In the genomic region with DNA sequence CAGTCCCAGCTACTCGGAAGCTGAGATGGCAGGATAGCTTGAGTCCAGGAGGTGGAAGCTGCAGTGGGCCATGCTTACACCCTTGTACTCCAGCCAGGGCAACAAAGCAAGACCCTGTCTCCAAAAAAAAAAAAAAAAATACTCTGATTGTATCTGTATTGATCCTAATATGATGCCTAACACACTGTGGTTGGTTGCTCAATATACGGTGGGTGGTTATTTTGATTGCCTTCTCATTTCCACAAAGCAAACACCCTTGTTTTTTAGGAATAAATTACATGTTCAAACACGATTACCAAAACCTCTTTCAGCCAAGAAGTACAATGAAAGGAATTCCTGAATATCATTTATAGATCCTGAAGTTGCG, we compare ENCODE assay signal across 9 cellular contexts. TPM values are rescaled to one million over a fixed set of nuclear protein-coding genes. Genes with fewer than 3 reads are reported as not detected.
DNase-seq lines count a peak whose midpoint lies in the region; ATAC-seq and TF ChIP-seq lines count a peak whose summit lies in the region.
"Had no signal": no experiment of that assay in that cellular context is flagged by ENCODE, and none has a peak within 500 bp of the region (broad histone marks: within the 10 kb centered on the region; RNA-seq: fewer than 3 reads in every experiment).

No MANE protein-coding gene starts in this region.

- H3K4me2 ChIP-seq in OCI-LY1 (ENCODE audit: low read length): peak overlapping the region; percentile 99

- H3K36me3 Mint-ChIP-seq in CD4-positive, alpha-beta memory T cell: peaks cover 16 to 25% of the 10 kb centered on the region in 2 donors
- H3K36me3 Mint-ChIP-seq in endodermal cell (ENCODE audit: low read depth): peaks cover 4% of the 10 kb centered on the region

- H3K4me3 ChIP-seq in CD4-positive, alpha-beta memory T cell (ENCODE audit: low read length in 2 of 2): peak overlapping the region; percentile 70 to 80
- H3K4me3 ChIP-seq in OCI-LY1 (ENCODE audit: low read depth, low read length, poor library complexity, severe bottlenecking): peak overlapping the region; percentile 75
- H3K4me3 ChIP-seq in endodermal cell (ENCODE audit: low read length): peak overlapping the region; percentile 90
- H3K4me3 ChIP-seq in ovary: peak overlapping the region; percentile 73

- no peak overlapping the region for H3K27ac ChIP-seq in CD4-positive, alpha-beta memory T cell (ENCODE audit: low read depth, low read length)
- H3K27ac ChIP-seq in OCI-LY1 (ENCODE audit: low read depth, low read length, poor library complexity, severe bottlenecking) (no peak overlapping the region), endodermal cell (ENCODE audit: low read depth, low read length) (no peak overlapping the region), ovary (no peak overlapping the region)

- no peak for TF ChIP-seq EP300 in ovary (IDR thresholded peaks at IDR 0.05)

- WGBS in endodermal cell (ENCODE audit: insufficient coverage in 1 of 2, insufficient read length in 1 of 2), 2 experiments: 87 to 93% methylated on average over 4 of the region's 4 CpGs
- 50 to 57% (median 54%) methylated on average over 4 of the region's 4 CpGs for WGBS in ovary, 3 donors

- no peak for TF ChIP-seq POLR2A in ovary (IDR thresholded peaks at IDR 0.05)

- H3K9me2 ChIP-seq in OCI-LY1 (ENCODE audit: low read depth, low read length): no peaks in the 10 kb centered on the region

- no peaks in the 10 kb centered on the region for H3K9me3 Mint-ChIP-seq in CD4-positive, alpha-beta memory T cell
- no peaks in the 10 kb centered on the region for H3K9me3 Mint-ChIP-seq in endodermal cell

- H3K9me3 ChIP-seq in CD4-positive, alpha-beta memory T cell (ENCODE audit: control insufficient read depth in 1 of 2, low read length in 2 of 2): no peaks in the 10 kb centered on the region
- H3K9me3 ChIP-seq in OCI-LY1 (ENCODE audit: low read length) (no peaks in the 10 kb centered on the region), endodermal cell (ENCODE audit: control insufficient read depth, low read length) (no peaks in the 10 kb centered on the region), ovary (no peaks in the 10 kb centered on the region)

- H3K27me3 Mint-ChIP-seq in CD4-positive, alpha-beta memory T cell: no peaks in the 10 kb centered on the region
- peaks cover 29% of the 10 kb centered on the region for H3K27me3 Mint-ChIP-seq in endodermal cell (ENCODE audit: insufficient read depth)

- intact Hi-C loops in CD4-positive, alpha-beta memory T cell (cut with micrococcal nuclease): no loop called here
- intact Hi-C loops in ovary (cut with DNase I): loop anchor here in 1 of 4 donors (10.0 kb wide), 1 partner anchor 116 kb away; no protein-coding TSS in a partner anchor

- DNase-seq in CD4-positive, alpha-beta memory T cell: no peak
- DNase-seq in endodermal cell: no peak
- no peak for DNase-seq in ovary
- no peak for DNase-seq in NCI-H774 (lab: John Stamatoyannopoulos, UW)
- DNase-seq in NCI-H1092 (lab: John Stamatoyannopoulos, UW): no peak
- DNase-seq: NCI-H345 had no signal

- H3K4me1 Mint-ChIP-seq in CD4-positive, alpha-beta memory T cell: peaks cover 46 to 71% (median 61%) of the 10 kb centered on the region in 4 donors
- H3K4me1 Mint-ChIP-seq in endodermal cell: peaks cover 34% of the 10 kb centered on the region

- H3K4me1 ChIP-seq in CD4-positive, alpha-beta memory T cell (ENCODE audit: insufficient read depth, low read length): peaks cover 77% of the 10 kb centered on the region
- H3K4me1 ChIP-seq in OCI-LY1 (ENCODE audit: insufficient read depth, low read length, severe bottlenecking) (peaks cover 47% of the 10 kb centered on the region), endodermal cell (ENCODE audit: control insufficient read depth, insufficient read depth, low read length) (peaks cover 4% of the 10 kb centered on the region), ovary (ENCODE audit: insufficient read depth) (peaks cover 16% of the 10 kb centered on the region)

- H3K27me3 ChIP-seq in CD4-positive, alpha-beta memory T cell (ENCODE audit: insufficient read depth, low read length): no peaks in the 10 kb centered on the region
- H3K27me3 ChIP-seq in OCI-LY1 (ENCODE audit: insufficient read depth, low read length): no peaks in the 10 kb centered on the region
- peaks cover 15% of the 10 kb centered on the region for H3K27me3 ChIP-seq in endodermal cell (ENCODE audit: control insufficient read depth, insufficient read depth, low read length, poor library complexity, severe bottlenecking)
- no peaks in the 10 kb centered on the region for H3K27me3 ChIP-seq in ovary

- peaks cover 66% of the 10 kb centered on the region for H3K79me2 ChIP-seq in OCI-LY1 (ENCODE audit: insufficient read depth, low read length)

- peak overlapping the region; percentile 89 to 97 (median 95) for H3K4me3 Mint-ChIP-seq in CD4-positive, alpha-beta memory T cell
- H3K4me3 Mint-ChIP-seq in endodermal cell: peak overlapping the region; percentile 85

- H4K20me1 ChIP-seq in OCI-LY1 (ENCODE audit: insufficient read depth, low read length): no peaks in the 10 kb centered on the region

- CTCF ChIA-PET in CD4-positive, alpha-beta memory T cell (lab: Charles Lee; ENCODE audit: partially characterized antibody): no interaction called here

- no peaks in the 10 kb centered on the region for H3F3A ChIP-seq in OCI-LY1 (ENCODE audit: insufficient read depth, low read length)

- no peak for TF ChIP-seq CTCF in OCI-LY1 (IDR thresholded peaks at IDR 0.05; ENCODE audit: low read length)
- TF ChIP-seq CTCF in endodermal cell (conservative IDR thresholded peaks at IDR 0.05): no peak
- no peak for TF ChIP-seq CTCF in ovary (IDR thresholded peaks at IDR 0.05)

- H3K36me3 ChIP-seq in CD4-positive, alpha-beta memory T cell (ENCODE audit: insufficient read depth, low read length): no peaks in the 10 kb centered on the region
- no peaks in the 10 kb centered on the region; the same call in 1 of the 2 replicates for H3K36me3 ChIP-seq in OCI-LY1 (ENCODE audit: insufficient read depth, low read length)
- H3K36me3 ChIP-seq in endodermal cell (ENCODE audit: control insufficient read depth, insufficient read depth, low read length): no peaks in the 10 kb centered on the region
- no peaks in the 10 kb centered on the region for H3K36me3 ChIP-seq in ovary

- H3K9ac ChIP-seq in OCI-LY1 (ENCODE audit: low read length) (no peak overlapping the region; the same call in 1 of the 2 replicates), endodermal cell (ENCODE audit: extremely low read depth, low read length, poor library complexity, severe bottlenecking) (no peak overlapping the region)

- POLR2A ChIA-PET in CD4-positive, alpha-beta memory T cell (lab: Charles Lee; ENCODE audit: partially characterized antibody): no interaction called here

- ATAC-seq in GM19455 (IDR thresholded peaks at IDR 0.05; ENCODE audit: unreplicated experiment) (no peak), HG02870 (IDR thresholded peaks at IDR 0.05; ENCODE audit: unreplicated experiment) (no peak)

- H3K27ac Mint-ChIP-seq in CD4-positive, alpha-beta memory T cell: peak overlapping the region in 2 of 7 donors; percentile 1 to 8
- H3K27ac Mint-ChIP-seq in endodermal cell: no peak overlapping the region

- H2AFZ ChIP-seq in OCI-LY1 (ENCODE audit: low read length): no peak overlapping the region

RNA-seq across cellular contexts. Expression of a gene that starts 3.4 kb away (rescaled TPM):
- total RNA-seq in CD4-positive, alpha-beta memory T cell: 10 to 100 TPM; 23.5 to 29.3 TPM
- polyA plus RNA-seq in CD4-positive, alpha-beta memory T cell: 10 to 100 TPM; 26.0 to 32.1 TPM
- total RNA-seq in endodermal cell (10 to 100 TPM; 12.2 to 17.4 TPM), ovary (10 to 100 TPM; 26.3 to 52.0 (median 39.1) TPM)
- 17.6 TPM for polyA plus RNA-seq in endodermal cell (2013, experiment 1 of 2)
- polyA plus RNA-seq in endodermal cell (2013, experiment 2 of 2): 18.7 TPM
- polyA plus RNA-seq in ovary: 10 to 100 TPM; 18.5 to 47.4 TPM
